ENCODE assay signal across 14 cellular contexts in genomic region chr9:114417511-114417910, GRCh38. TPM values are rescaled to one million over a fixed set of nuclear protein-coding genes. Genes with fewer than 3 reads are reported as not detected.
DNase-seq lines count a peak whose midpoint lies in the region; ATAC-seq and TF ChIP-seq lines count a peak whose summit lies in the region.
"Had no signal": no experiment of that assay in that cellular context is flagged by ENCODE, and none has a peak within 500 bp of the region (broad histone marks: within the 10 kb centered on the region; RNA-seq: fewer than 3 reads in every experiment).

No MANE protein-coding gene starts in this region.

- H3K27me3 ChIP-seq in RWPE2 (ENCODE audit: insufficient read depth, poor library complexity, severe bottlenecking), result no peaks in the 10 kb centered on the region
- H3K27me3 ChIP-seq in effector memory CD4-positive, alpha-beta T cell (replicated peaks; ENCODE audit: control insufficient read depth, insufficient read depth, low read length, poor library complexity, severe bottlenecking), result no peaks in the 10 kb centered on the region
- H3K27me3 ChIP-seq: pancreas had no signal

- DNase-seq in A172 (ENCODE audit: low spot score) (peak; percentile 37), GM04503 (ENCODE audit: low read depth) (peak; percentile 47), RWPE2 (ENCODE audit: low spot score) (no peak), fibroblast of gingiva (ENCODE audit: low read depth) (peak; percentile 15), SIG-M5 treated with dmso at 0.1 percent for 504 hours (lab: John Stamatoyannopoulos, UW; ENCODE audit: unreplicated experiment) (no peak), NCI-H2107 treated with DMSO at 0.1 percent for 48 hours (lab: John Stamatoyannopoulos, UW; ENCODE audit: unreplicated experiment) (no peak), NK-92 (lab: John Stamatoyannopoulos, UW; ENCODE audit: unreplicated experiment) (no peak)
- no peak for DNase-seq in effector memory CD4-positive, alpha-beta T cell
- DNase-seq: activated CD4-positive, alpha-beta T cell treated with anti-CD3 and anti-CD28 coated beads, Interleukin-2, amount 50 U/mL, for 1 hour; AML-193; DMS79 treated with DMSO at 0.1 percent for 48 hours; NCI-H446; pancreas had no signal

- no peaks in the 10 kb centered on the region for H3K4me1 ChIP-seq in RWPE2 (ENCODE audit: insufficient read depth, poor library complexity, severe bottlenecking)
- peaks cover 9% of the 10 kb centered on the region for H3K4me1 ChIP-seq in effector memory CD4-positive, alpha-beta T cell (ENCODE audit: control insufficient read depth, insufficient read depth, low read length, poor library complexity, severe bottlenecking)
- H3K4me1 ChIP-seq: pancreas had no signal

- H3K27ac ChIP-seq in RWPE2 (ENCODE audit: poor library complexity, severe bottlenecking), result no peak overlapping the region
- no peak overlapping the region for H3K27ac ChIP-seq in effector memory CD4-positive, alpha-beta T cell (ENCODE audit: insufficient read depth, low read length, poor library complexity, severe bottlenecking)
- H3K27ac ChIP-seq: pancreas had no signal

- ATAC-seq in RWPE2 (ENCODE audit: low read depth), result peak; percentile 46; the same call in 1 of the 3 replicates
- ATAC-seq: Panc1, pancreas had no signal

- no peaks in the 10 kb centered on the region for H3K36me3 ChIP-seq in RWPE2 (ENCODE audit: low read depth)
- H3K36me3 ChIP-seq in effector memory CD4-positive, alpha-beta T cell (ENCODE audit: control insufficient read depth, insufficient read depth, low read length), result no peaks in the 10 kb centered on the region
- H3K36me3 ChIP-seq: pancreas had no signal

- no peaks in the 10 kb centered on the region for H3K9me3 ChIP-seq in RWPE2 (ENCODE audit: severe bottlenecking)
- no peaks in the 10 kb centered on the region for H3K9me3 ChIP-seq in effector memory CD4-positive, alpha-beta T cell (ENCODE audit: control insufficient read depth, low read length)
- H3K9me3 ChIP-seq: pancreas had no signal

- TF ChIP-seq CTCF in RWPE2 (IDR thresholded peaks at IDR 0.05; ENCODE audit: poor library complexity, severe bottlenecking), result peak; percentile 16

- H3K4me3 ChIP-seq in RWPE2 (ENCODE audit: severe bottlenecking), result no peak overlapping the region
- H3K4me3 ChIP-seq in effector memory CD4-positive, alpha-beta T cell (ENCODE audit: insufficient read depth, low read depth, low read length, poor library complexity, severe bottlenecking), result no peak overlapping the region
- H3K4me3 ChIP-seq: pancreas had no signal

RNA-seq across cellular contexts. Expression of gene AKNA, which starts 29.7 kb away (rescaled TPM):
- 3.1 and 3.5 TPM in 2 replicates for total RNA-seq in A172 (2014; rRNA removed; shearing (Covaris generic))

Comparison
In these comparisons a context has a peak if more than half of its experiments do, and no peak if none do; other contexts are left out.
1. DNase-seq: peak in A172 (single experiment), GM04503 (single experiment) and fibroblast of gingiva (single experiment); none in RWPE2 (single experiment), effector memory CD4-positive, alpha-beta T cell (0 of 3), SIG-M5 treated with dmso at 0.1 percent for 504 hours (single experiment), NCI-H2107 treated with DMSO at 0.1 percent for 48 hours (single experiment) and NK-92 (single experiment).